8 cellular contexts compared by ENCODE assay signal in the genomic region with DNA sequence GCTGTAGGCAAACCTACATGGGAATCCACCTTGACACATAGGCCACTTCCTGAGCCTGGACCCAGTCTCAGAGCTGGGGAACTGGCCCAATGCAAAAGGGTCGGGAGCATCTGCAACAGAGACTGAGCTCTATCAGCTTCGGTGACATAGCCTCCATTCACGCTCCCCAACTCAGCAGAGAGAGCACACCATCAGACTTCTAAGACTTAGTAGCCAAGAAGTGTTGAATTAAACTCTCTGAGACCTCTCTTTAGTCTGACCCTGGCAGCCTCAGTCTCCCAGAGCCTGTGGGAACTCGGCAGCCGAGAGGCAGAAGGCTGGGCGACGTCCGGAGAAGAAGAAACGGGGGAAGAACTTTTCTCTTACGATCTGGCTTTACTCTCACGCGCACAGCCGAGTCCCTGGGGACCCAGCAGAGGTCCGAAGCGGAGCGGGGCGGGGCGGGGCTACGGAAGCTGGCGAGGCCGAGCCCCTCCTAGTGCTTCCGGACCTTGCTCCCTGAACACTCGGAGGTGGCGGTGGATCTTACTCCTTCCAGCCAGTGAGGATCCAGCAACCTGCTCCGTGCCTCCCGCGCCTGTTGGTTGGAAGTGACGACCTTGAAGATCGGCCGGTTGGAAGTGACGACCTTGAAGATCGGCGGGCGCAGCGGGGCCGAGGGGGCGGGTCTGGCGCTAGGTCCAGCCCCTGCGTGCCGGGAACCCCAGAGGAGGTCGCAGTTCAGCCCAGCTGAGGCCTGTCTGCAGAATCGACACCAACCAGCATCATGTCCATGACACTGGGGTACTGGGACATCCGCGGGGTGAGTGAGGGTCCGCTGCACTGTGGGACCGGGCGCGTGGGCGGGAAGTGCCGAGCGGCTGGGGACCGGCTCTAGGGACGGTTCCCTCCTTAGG. TPM values are rescaled to one million over a fixed set of nuclear protein-coding genes. Genes with fewer than 3 reads are reported as not detected.
DNase-seq lines count a peak whose midpoint lies in the region; ATAC-seq and TF ChIP-seq lines count a peak whose summit lies in the region.

A gene (plus strand): TSS at position 476 of the 896 bp plus-strand sequence. CDS start 291 bp downstream, at position 767.

- peak within 1 kb of the TSS; percentile 78 for H3K4me3 ChIP-seq in AG04449 (ENCODE audit: low read depth, low read length)
- peak within 1 kb of the TSS; percentile 63 to 91 (median 82) for H3K4me3 ChIP-seq in dorsolateral prefrontal cortex
- peak within 1 kb of the TSS; percentile 63 for H3K4me3 ChIP-seq in lower leg skin (ENCODE audit: low read depth, poor library complexity, severe bottlenecking)

- intact Hi-C loops in dorsolateral prefrontal cortex (cut with DNase I) (loop anchor here in 1 of 2 donors (5.0 kb wide), 1 partner anchor 116 kb away; no protein-coding TSS in a partner anchor), lower leg skin (cut with DNase I; ENCODE audit: low total_unique reads) (no loop called here)

- WGBS in lower leg skin, 2 donors: 1 to 2% methylated on average over 24 to 41 of the region's 53 CpGs

- POLR2A ChIA-PET in AG04449 (lab: Yijun Ruan, JAX): interaction anchor here (0.6 kb wide), 1 partner anchor 347 kb away, joined by 4 read pairs; no protein-coding TSS in a partner anchor

- no peaks in the 10 kb centered on the region for H3K27me3 ChIP-seq in dorsolateral prefrontal cortex

- peak within 1 kb of the TSS in 58 of 59 donors; percentile 26 to 95 (median 84) for H3K27ac ChIP-seq in dorsolateral prefrontal cortex

- TF ChIP-seq POLR2A in GM18526 (IDR thresholded peaks at IDR 0.05; ENCODE audit: extremely low read depth, insufficient read length) (peak; percentile 55), lower leg skin (IDR thresholded peaks at IDR 0.05) (no peak)

- CTCF ChIA-PET in AG04449 (lab: Yijun Ruan, JAX): interaction anchor here (1.9 to 16.1 kb wide), 3 partner anchors 17 to 123 kb away, joined by 5 to 344 read pairs (median 228); no protein-coding TSS in a partner anchor

- DNase-seq in AG04449 (ENCODE audit: low read depth, low spot score) (no peak), NCI-H526 (lab: John Stamatoyannopoulos, UW) (peak; percentile 46 to 92), dorsolateral prefrontal cortex (peak; percentile 70 to 86 (median 76)), lower leg skin (ENCODE audit: low spot score in 2 of 2) (peak; percentile 72 to 96)
- DNase-seq in activated CD4-positive, alpha-beta T cell treated with anti-CD3 and anti-CD28 coated beads, Interleukin-2, amount 50 U/mL, for 4 hours: peak; percentile 26 to 39
- DNase-seq in stimulated activated CD4-positive, alpha-beta T cell treated with anti-CD3 and anti-CD28 coated beads, Interleukin-4, amount 100 ng/mL, for 4 hours: peak; percentile 43 to 72

- peak; percentile 92 for ATAC-seq in HG03045 (IDR thresholded peaks at IDR 0.05; ENCODE audit: unreplicated experiment)

- TF ChIP-seq CTCF in AG04449 (IDR thresholded peaks at IDR 0.05; ENCODE audit: insufficient read depth, low read length, missing control alignments) (peak; percentile 18), dorsolateral prefrontal cortex (IDR thresholded peaks at IDR 0.05 in 54 of 56, conservative IDR thresholded peaks at IDR 0.05 in 2 of 56; ENCODE audit: low read depth in 1 of 56, partially characterized antibody in 56 of 56) (peak in 35 of 56 donors; percentile 13 to 47 (median 33)), lower leg skin (IDR thresholded peaks at IDR 0.05) (no peak)

RNA-seq across cellular contexts. Expression of the gene that starts here (rescaled TPM):
- 10 to 100 TPM; 22.6 to 66.7 (median 45.4) TPM for total RNA-seq in dorsolateral prefrontal cortex
- total RNA-seq in lower leg skin: 10 to 100 TPM; 13.4 to 23.3 (median 19.1) TPM

Comparison
In these comparisons a context has a peak if more than half of its experiments do, and no peak if none do; other contexts are left out.
1. CTCF ChIP-seq: peak in AG04449 (single experiment) and dorsolateral prefrontal cortex (35 of 56); none in lower leg skin (0 of 3).
2. Peak in every context shown above with its lines, with median percentiles within 50 percentile points of each other: H3K4me3 ChIP-seq.